2 cellular contexts compared by ENCODE assay signal in the genomic region with DNA sequence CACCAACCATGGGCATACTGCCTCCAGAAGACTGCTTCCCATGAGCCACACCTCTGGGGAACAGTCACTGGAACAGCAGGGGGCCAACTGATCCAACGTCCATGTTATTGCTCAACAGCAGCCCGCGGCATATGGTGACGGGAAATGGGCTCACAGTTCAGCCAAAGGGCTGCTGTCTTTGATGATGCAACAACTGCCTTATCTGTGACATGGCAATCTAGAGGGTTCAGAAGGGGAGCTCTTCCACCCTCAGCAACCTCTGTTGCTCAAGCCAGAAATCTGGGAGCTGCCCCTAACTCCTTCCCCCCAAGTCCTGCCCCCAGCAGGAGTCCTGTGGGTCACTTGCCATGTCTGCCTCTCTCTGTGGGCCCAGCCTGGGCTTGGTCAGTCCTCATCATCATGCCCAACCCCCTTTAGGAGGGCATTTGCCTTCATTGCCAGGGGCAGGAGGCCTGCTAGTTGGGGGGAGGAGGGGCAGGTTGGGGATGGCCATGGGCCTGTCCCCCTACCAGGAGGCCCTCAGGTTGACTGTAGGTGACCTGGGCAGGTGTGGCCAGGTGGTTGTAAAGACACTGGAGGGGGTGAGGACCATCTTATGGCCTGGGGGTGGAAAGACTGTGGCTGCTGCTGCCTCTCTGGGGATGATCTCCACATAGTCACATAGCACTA.
TF ChIP-seq lines count a peak whose summit lies in the region.

No MANE protein-coding gene starts in this region.

TF ChIP-seq in SK-N-SH, 30 proteins besides CTCF, POLR2A, EP300 and RAD21 (continued from another document):
- TF ChIP-seq ZBTB33 (IDR thresholded peaks at IDR 0.05; ENCODE audit: borderline replicate concordance, low read depth) (no peak), USF2 (IDR thresholded peaks at IDR 0.05; ENCODE audit: borderline replicate concordance, low read depth, low read length) (no peak), RXRA (IDR thresholded peaks at IDR 0.05; ENCODE audit: borderline replicate concordance, low read depth) (no peak), NFIC (IDR thresholded peaks at IDR 0.05; ENCODE audit: borderline replicate concordance) (no peak)

TF ChIP-seq in SK-N-SH treated with all-trans-retinoic acid at 6 μM for 48 hours, 23 proteins besides CTCF, POLR2A, EP300 and RAD21 (continued from another document):
- TF ChIP-seq, protein P1, sequence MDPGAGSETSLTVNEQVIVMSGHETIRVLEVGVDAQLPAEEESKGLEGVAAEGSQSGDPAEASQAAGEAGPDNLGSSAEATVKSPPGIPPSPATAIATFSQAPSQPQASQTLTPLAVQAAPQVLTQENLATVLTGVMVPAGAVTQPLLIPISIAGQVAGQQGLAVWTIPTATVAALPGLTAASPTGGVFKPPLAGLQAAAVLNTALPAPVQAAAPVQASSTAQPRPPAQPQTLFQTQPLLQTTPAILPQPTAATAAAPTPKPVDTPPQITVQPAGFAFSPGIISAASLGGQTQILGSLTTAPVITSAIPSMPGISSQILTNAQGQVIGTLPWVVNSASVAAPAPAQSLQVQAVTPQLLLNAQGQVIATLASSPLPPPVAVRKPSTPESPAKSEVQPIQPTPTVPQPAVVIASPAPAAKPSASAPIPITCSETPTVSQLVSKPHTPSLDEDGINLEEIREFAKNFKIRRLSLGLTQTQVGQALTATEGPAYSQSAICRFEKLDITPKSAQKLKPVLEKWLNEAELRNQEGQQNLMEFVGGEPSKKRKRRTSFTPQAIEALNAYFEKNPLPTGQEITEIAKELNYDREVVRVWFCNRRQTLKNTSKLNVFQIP (CRISPR knock-in tag; IDR thresholded peaks at IDR 0.05; ENCODE audit: borderline replicate concordance, low read depth) = no peak
- TF ChIP-seq TOX (CRISPR knock-in tag; IDR thresholded peaks at IDR 0.05; ENCODE audit: borderline replicate concordance) = no peak
- no peak for TF ChIP-seq PPARA (CRISPR knock-in tag; IDR thresholded peaks at IDR 0.05; ENCODE audit: borderline replicate concordance)
- TF ChIP-seq, protein P2, sequence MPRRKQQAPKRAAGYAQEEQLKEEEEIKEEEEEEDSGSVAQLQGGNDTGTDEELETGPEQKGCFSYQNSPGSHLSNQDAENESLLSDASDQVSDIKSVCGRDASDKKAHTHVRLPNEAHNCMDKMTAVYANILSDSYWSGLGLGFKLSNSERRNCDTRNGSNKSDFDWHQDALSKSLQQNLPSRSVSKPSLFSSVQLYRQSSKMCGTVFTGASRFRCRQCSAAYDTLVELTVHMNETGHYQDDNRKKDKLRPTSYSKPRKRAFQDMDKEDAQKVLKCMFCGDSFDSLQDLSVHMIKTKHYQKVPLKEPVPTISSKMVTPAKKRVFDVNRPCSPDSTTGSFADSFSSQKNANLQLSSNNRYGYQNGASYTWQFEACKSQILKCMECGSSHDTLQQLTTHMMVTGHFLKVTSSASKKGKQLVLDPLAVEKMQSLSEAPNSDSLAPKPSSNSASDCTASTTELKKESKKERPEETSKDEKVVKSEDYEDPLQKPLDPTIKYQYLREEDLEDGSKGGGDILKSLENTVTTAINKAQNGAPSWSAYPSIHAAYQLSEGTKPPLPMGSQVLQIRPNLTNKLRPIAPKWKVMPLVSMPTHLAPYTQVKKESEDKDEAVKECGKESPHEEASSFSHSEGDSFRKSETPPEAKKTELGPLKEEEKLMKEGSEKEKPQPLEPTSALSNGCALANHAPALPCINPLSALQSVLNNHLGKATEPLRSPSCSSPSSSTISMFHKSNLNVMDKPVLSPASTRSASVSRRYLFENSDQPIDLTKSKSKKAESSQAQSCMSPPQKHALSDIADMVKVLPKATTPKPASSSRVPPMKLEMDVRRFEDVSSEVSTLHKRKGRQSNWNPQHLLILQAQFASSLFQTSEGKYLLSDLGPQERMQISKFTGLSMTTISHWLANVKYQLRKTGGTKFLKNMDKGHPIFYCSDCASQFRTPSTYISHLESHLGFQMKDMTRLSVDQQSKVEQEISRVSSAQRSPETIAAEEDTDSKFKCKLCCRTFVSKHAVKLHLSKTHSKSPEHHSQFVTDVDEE (CRISPR knock-in tag; IDR thresholded peaks at IDR 0.05) = no peak
- no peak for TF ChIP-seq ZNF565 (CRISPR knock-in tag; conservative IDR thresholded peaks at IDR 0.05; ENCODE audit: low read depth)
- TF ChIP-seq ESRRG (CRISPR knock-in tag; IDR thresholded peaks at IDR 0.05) = no peak
- TF ChIP-seq RARB (CRISPR knock-in tag; IDR thresholded peaks at IDR 0.05) = no peak
- no peak for TF ChIP-seq ZNF8 (CRISPR knock-in tag; IDR thresholded peaks at IDR 0.05)
- no peak for TF ChIP-seq ARNTL (CRISPR knock-in tag; IDR thresholded peaks at IDR 0.05; ENCODE audit: borderline replicate concordance, low read depth)
- no peak for TF ChIP-seq SNAI2 (CRISPR knock-in tag; IDR thresholded peaks at IDR 0.05)
